9 cellular contexts compared by ENCODE assay signal in genomic region chr7:30727061-30727945, GRCh38. TPM values are rescaled to one million over a fixed set of nuclear protein-coding genes. Genes with fewer than 3 reads are reported as not detected.
DNase-seq lines count a peak whose midpoint lies in the region; ATAC-seq, FAIRE-seq and TF ChIP-seq lines count a peak whose summit lies in the region.
"Had no signal": no experiment of that assay in that cellular context is flagged by ENCODE, and none has a peak within 500 bp of the region (broad histone marks: within the 10 kb centered on the region; RNA-seq: fewer than 3 reads in every experiment).

No MANE protein-coding gene starts in this region.

- H3K79me2 ChIP-seq in DND-41 (ENCODE audit: insufficient read depth, low read length) = no peaks in the 10 kb centered on the region

- TF ChIP-seq CTCF in DND-41 (IDR thresholded peaks at IDR 0.05; ENCODE audit: borderline replicate concordance, extremely low read depth, low read length, poor library complexity, severe bottlenecking) (no peak), progenitor cell of endocrine pancreas (IDR thresholded peaks at IDR 0.05; ENCODE audit: unreplicated experiment) (no peak)

- H3K36me3 Mint-ChIP-seq in progenitor cell of endocrine pancreas (ENCODE audit: insufficient read depth) = no peaks in the 10 kb centered on the region

- peak overlapping the region in 1 of 2 experiments; percentile 54; a peak in 3 of 4 replicates for H3K4me3 ChIP-seq in DND-41 (ENCODE audit: low read depth in 1 of 2, low read length in 2 of 2)

- peaks cover 21% of the 10 kb centered on the region for H3K4me1 ChIP-seq in DND-41 (ENCODE audit: insufficient read depth, low read length)

- peaks cover 8% of the 10 kb centered on the region for H3K27me3 Mint-ChIP-seq in progenitor cell of endocrine pancreas

- H3K9me3 Mint-ChIP-seq in progenitor cell of endocrine pancreas (ENCODE audit: low read depth) = no peaks in the 10 kb centered on the region

- H4K20me1 ChIP-seq in DND-41 (ENCODE audit: insufficient read depth, low read length) = no peaks in the 10 kb centered on the region

- DNase-seq in DND-41 (peak; percentile 87), islet precursor cell (peak; percentile 67), HCEC 1CT (no peak), GM19239 (ENCODE audit: insufficient read length, low spot score) (no peak), progenitor cell of endocrine pancreas (ENCODE audit: low spot score, unreplicated experiment) (no peak)
- DNase-seq in activated CD4-positive, alpha-beta T cell treated with anti-CD3 and anti-CD28 coated beads for 4 hours = peak; percentile 19 to 36

- H2AFZ ChIP-seq in DND-41 (ENCODE audit: low read depth, low read length) = peak overlapping the region; percentile 85

- ATAC-seq in DND-41 (ENCODE audit: insufficient read depth, low read depth) = peak; percentile 94
- ATAC-seq in HG03469 (IDR thresholded peaks at IDR 0.05; ENCODE audit: unreplicated experiment) = peak; percentile 73
- ATAC-seq in GM19328 (IDR thresholded peaks at IDR 0.05; ENCODE audit: unreplicated experiment) = no peak

- H3K27me3 ChIP-seq in DND-41 (ENCODE audit: insufficient read depth, low read length, poor library complexity) = no peaks in the 10 kb centered on the region

- no peak overlapping the region for H3K4me3 Mint-ChIP-seq in progenitor cell of endocrine pancreas (ENCODE audit: low read depth)

- no peaks in the 10 kb centered on the region for H3K9me3 ChIP-seq in DND-41 (ENCODE audit: insufficient read depth, low read length, severe bottlenecking)

- H3K9ac ChIP-seq in DND-41 (ENCODE audit: low read depth, low read length) = peak overlapping the region; percentile 54

- no peaks in the 10 kb centered on the region for H3K36me3 ChIP-seq in DND-41 (ENCODE audit: insufficient read depth, low read length)

- no peaks in the 10 kb centered on the region for H3K4me1 Mint-ChIP-seq in progenitor cell of endocrine pancreas (ENCODE audit: low read depth)

- H3K27ac ChIP-seq in DND-41 (ENCODE audit: low read length) = peak overlapping the region; percentile 89

- no peak for FAIRE-seq in GM19239 (lab: Jason Lieb, UNC)
- FAIRE-seq: astrocyte had no signal

- H3K4me2 ChIP-seq in DND-41 (ENCODE audit: insufficient read depth, low read length) = peak overlapping the region; percentile 72

- H3K27ac Mint-ChIP-seq in progenitor cell of endocrine pancreas = no peak overlapping the region

RNA-seq across cellular contexts. Expression of gene INMT, which starts 24.6 kb away (rescaled TPM):
- total RNA-seq in progenitor cell of endocrine pancreas = 2.7 and 2.9 TPM in 2 replicates

RNA-seq across cellular contexts. Expression of gene MINDY4, which starts 43.9 kb away (rescaled TPM):
- total RNA-seq in progenitor cell of endocrine pancreas = 14.3 and 15.5 TPM in 2 replicates

RNA-seq across cellular contexts. Expression of gene CRHR2, which starts 45.0 kb away (rescaled TPM):
- total RNA-seq in progenitor cell of endocrine pancreas = not detected in 2 replicates
- total RNA-seq: astrocyte had no signal

Comparison
In these comparisons a context has a peak if more than half of its experiments do, and no peak if none do; other contexts are left out.
1. DNase-seq: peak in DND-41 (single experiment), activated CD4-positive, alpha-beta T cell treated with anti-CD3 and anti-CD28 coated beads for 4 hours (2 of 2) and islet precursor cell (single experiment); none in HCEC 1CT (single experiment), GM19239 (single experiment) and progenitor cell of endocrine pancreas (single experiment).